In the genomic region with DNA sequence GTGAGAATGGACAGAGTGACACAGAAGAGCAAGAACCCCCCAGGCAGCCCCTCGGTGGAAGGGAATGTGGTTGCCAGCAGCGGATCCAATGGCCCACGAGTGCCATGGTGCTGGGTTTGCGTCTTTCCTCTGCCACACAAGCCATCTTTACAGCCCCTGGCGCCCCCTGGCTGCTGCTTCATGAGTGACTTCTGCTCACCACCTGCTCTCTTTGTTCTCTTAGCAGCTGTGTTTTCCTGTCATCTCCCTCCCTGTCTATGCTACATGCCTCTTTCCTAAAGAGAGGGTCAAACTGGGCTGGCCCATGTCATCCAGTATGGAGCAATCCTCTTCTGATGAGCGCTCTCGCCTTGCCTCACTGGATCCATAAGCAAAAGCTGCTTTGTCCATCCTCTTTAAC, we compare ENCODE assay signal across 1 cellular context.
TF ChIP-seq lines count a peak whose summit lies in the region.

No MANE protein-coding gene starts in this region.

TF ChIP-seq in GM23338, 12 proteins besides CTCF, POLR2A, EP300 and RAD21 (continued from another document):
- TF ChIP-seq, protein P1, sequence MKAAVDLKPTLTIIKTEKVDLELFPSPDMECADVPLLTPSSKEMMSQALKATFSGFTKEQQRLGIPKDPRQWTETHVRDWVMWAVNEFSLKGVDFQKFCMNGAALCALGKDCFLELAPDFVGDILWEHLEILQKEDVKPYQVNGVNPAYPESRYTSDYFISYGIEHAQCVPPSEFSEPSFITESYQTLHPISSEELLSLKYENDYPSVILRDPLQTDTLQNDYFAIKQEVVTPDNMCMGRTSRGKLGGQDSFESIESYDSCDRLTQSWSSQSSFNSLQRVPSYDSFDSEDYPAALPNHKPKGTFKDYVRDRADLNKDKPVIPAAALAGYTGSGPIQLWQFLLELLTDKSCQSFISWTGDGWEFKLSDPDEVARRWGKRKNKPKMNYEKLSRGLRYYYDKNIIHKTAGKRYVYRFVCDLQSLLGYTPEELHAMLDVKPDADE (IDR thresholded peaks at IDR 0.05): no peak
- TF ChIP-seq, protein P2, sequence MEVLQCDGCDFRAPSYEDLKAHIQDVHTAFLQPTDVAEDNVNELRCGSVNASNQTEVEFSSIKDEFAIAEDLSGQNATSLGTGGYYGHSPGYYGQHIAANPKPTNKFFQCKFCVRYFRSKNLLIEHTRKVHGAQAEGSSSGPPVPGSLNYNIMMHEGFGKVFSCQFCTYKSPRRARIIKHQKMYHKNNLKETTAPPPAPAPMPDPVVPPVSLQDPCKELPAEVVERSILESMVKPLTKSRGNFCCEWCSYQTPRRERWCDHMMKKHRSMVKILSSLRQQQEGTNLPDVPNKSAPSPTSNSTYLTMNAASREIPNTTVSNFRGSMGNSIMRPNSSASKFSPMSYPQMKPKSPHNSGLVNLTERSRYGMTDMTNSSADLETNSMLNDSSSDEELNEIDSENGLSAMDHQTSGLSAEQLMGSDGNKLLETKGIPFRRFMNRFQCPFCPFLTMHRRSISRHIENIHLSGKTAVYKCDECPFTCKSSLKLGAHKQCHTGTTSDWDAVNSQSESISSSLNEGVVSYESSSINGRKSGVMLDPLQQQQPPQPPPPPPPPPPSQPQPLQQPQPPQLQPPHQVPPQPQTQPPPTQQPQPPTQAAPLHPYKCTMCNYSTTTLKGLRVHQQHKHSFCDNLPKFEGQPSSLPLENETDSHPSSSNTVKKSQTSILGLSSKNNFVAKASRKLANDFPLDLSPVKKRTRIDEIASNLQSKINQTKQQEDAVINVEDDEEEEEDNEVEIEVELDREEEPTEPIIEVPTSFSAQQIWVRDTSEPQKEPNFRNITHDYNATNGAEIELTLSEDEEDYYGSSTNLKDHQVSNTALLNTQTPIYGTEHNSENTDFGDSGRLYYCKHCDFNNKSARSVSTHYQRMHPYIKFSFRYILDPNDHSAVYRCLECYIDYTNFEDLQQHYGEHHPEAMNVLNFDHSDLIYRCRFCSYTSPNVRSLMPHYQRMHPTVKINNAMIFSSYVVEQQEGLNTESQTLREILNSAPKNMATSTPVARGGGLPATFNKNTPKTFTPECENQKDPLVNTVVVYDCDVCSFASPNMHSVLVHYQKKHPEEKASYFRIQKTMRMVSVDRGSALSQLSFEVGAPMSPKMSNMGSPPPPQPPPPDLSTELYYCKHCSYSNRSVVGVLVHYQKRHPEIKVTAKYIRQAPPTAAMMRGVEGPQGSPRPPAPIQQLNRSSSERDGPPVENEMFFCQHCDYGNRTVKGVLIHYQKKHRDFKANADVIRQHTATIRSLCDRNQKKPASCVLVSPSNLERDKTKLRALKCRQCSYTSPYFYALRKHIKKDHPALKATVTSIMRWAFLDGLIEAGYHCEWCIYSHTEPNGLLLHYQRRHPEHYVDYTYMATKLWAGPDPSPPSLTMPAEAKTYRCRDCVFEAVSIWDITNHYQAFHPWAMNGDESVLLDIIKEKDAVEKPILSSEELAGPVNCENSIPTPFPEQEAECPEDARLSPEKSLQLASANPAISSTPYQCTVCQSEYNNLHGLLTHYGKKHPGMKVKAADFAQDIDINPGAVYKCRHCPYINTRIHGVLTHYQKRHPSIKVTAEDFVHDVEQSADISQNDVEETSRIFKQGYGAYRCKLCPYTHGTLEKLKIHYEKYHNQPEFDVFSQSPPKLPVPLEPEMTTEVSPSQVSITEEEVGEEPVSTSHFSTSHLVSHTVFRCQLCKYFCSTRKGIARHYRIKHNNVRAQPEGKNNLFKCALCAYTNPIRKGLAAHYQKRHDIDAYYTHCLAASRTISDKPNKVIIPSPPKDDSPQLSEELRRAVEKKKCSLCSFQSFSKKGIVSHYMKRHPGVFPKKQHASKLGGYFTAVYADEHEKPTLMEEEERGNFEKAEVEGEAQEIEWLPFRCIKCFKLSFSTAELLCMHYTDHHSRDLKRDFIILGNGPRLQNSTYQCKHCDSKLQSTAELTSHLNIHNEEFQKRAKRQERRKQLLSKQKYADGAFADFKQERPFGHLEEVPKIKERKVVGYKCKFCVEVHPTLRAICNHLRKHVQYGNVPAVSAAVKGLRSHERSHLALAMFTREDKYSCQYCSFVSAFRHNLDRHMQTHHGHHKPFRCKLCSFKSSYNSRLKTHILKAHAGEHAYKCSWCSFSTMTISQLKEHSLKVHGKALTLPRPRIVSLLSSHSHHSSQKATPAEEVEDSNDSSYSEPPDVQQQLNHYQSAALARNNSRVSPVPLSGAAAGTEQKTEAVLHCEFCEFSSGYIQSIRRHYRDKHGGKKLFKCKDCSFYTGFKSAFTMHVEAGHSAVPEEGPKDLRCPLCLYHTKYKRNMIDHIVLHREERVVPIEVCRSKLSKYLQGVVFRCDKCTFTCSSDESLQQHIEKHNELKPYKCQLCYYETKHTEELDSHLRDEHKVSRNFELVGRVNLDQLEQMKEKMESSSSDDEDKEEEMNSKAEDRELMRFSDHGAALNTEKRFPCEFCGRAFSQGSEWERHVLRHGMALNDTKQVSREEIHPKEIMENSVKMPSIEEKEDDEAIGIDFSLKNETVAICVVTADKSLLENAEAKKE (CRISPR knock-in tag; IDR thresholded peaks at IDR 0.05): no peak
- no peak for TF ChIP-seq CREB1 (CRISPR knock-in tag; IDR thresholded peaks at IDR 0.05; ENCODE audit: low read depth)
- no peak for TF ChIP-seq EZH2phosphoT487 (IDR thresholded peaks at IDR 0.05; ENCODE audit: unreplicated experiment)
